In genomic region chr5:113217619-113218184, GRCh38 we compare ENCODE assay signal across 1 cellular context.
TF ChIP-seq lines count a peak whose summit lies in the region.

No MANE protein-coding gene starts in this region.

TF ChIP-seq in IMR-90, 13 proteins besides CTCF, POLR2A, EP300 and RAD21:
- TF ChIP-seq USF2 (IDR thresholded peaks at IDR 0.05; ENCODE audit: low read depth, low read length) (no peak), CHD1 (IDR thresholded peaks at IDR 0.05; ENCODE audit: low read depth, low read length) (no peak)
